14 cellular contexts compared by ENCODE assay signal in genomic region chr2:213237787-213238186, GRCh38. TPM values are rescaled to one million over a fixed set of nuclear protein-coding genes. Genes with fewer than 3 reads are reported as not detected.
DNase-seq lines count a peak whose midpoint lies in the region; ATAC-seq lines count a peak whose summit lies in the region.
"Had no signal": no experiment of that assay in that cellular context is flagged by ENCODE, and none has a peak within 500 bp of the region (broad histone marks: within the 10 kb centered on the region; RNA-seq: fewer than 3 reads in every experiment).

No MANE protein-coding gene starts in this region.

- ATAC-seq in effector memory CD8-positive, alpha-beta T cell (replicated peaks) = no peak
- no peak for ATAC-seq in HG03565 (IDR thresholded peaks at IDR 0.05; ENCODE audit: unreplicated experiment)
- ATAC-seq: esophagus mucosa, Panc1 had no signal

- H3K36me3 Mint-ChIP-seq in activated T-cell treated with anti-CD3 and anti-CD28 coated beads, Interleukin-2, amount 50 U/mL, for 24 hours (ENCODE audit: low read depth) = no peaks in the 10 kb centered on the region
- H3K36me3 Mint-ChIP-seq in effector memory CD8-positive, alpha-beta T cell (ENCODE audit: insufficient read depth) = peaks cover 7% of the 10 kb centered on the region

- H3K9me3 ChIP-seq in SJCRH30 (replicated peaks) (no peaks in the 10 kb centered on the region), thymus (ENCODE audit: control insufficient read depth) (no peaks in the 10 kb centered on the region)

- H3K36me3 ChIP-seq in SJCRH30 = no peaks in the 10 kb centered on the region
- no peaks in the 10 kb centered on the region for H3K36me3 ChIP-seq in thymus (ENCODE audit: control insufficient read depth, insufficient read depth)

- peaks cover 20% of the 10 kb centered on the region for H3K27me3 Mint-ChIP-seq in activated T-cell treated with anti-CD3 and anti-CD28 coated beads, Interleukin-2, amount 50 U/mL, for 24 hours
- H3K27me3 Mint-ChIP-seq in effector memory CD8-positive, alpha-beta T cell = peaks cover 0 to 28% of the 10 kb centered on the region in 2 donors

- H3K27ac Mint-ChIP-seq in activated T-cell treated with anti-CD3 and anti-CD28 coated beads, Interleukin-2, amount 50 U/mL, for 24 hours = no peak overlapping the region
- H3K27ac Mint-ChIP-seq in effector memory CD8-positive, alpha-beta T cell = peak overlapping the region; percentile 59 to 91

- H3K4me1 ChIP-seq in SJCRH30 (peaks cover 27% of the 10 kb centered on the region), thymus (ENCODE audit: control insufficient read depth, insufficient read depth, low read length) (peaks cover 4% of the 10 kb centered on the region)

- no peaks in the 10 kb centered on the region for H3K9me3 Mint-ChIP-seq in activated T-cell treated with anti-CD3 and anti-CD28 coated beads, Interleukin-2, amount 50 U/mL, for 24 hours
- no peaks in the 10 kb centered on the region for H3K9me3 Mint-ChIP-seq in effector memory CD8-positive, alpha-beta T cell

- DNase-seq in activated T-cell treated with anti-CD3 and anti-CD28 coated beads, Interleukin-2, amount 50 U/mL, for 24 hours = no peak
- DNase-seq in activated T-cell treated with anti-CD3 and anti-CD28 coated beads for 4 hours (no peak), SJCRH30 (no peak), NCI-H446 (lab: John Stamatoyannopoulos, UW) (no peak), NOMO-1 treated with dmso at 0.1 percent for 144 hours (lab: John Stamatoyannopoulos, UW; ENCODE audit: unreplicated experiment) (no peak)
- no peak for DNase-seq in effector memory CD8-positive, alpha-beta T cell
- DNase-seq: activated naive CD4-positive, alpha-beta T cell treated with Interleukin-2 at 50 U/mL for 16 hours; COR-L47; NCI-H1092 treated with DMSO at 0.1 percent for 48 hours; NCI-H226 had no signal

- peaks cover 39% of the 10 kb centered on the region for H3K4me1 Mint-ChIP-seq in activated T-cell treated with anti-CD3 and anti-CD28 coated beads, Interleukin-2, amount 50 U/mL, for 24 hours (ENCODE audit: low read depth)
- peaks cover 13 to 51% of the 10 kb centered on the region in 2 donors for H3K4me1 Mint-ChIP-seq in effector memory CD8-positive, alpha-beta T cell (ENCODE audit: low read depth in 2 of 2)

- 56% methylated on average over 2 of the region's 2 CpGs for WGBS in thymus

- H3K4me3 Mint-ChIP-seq in activated T-cell treated with anti-CD3 and anti-CD28 coated beads, Interleukin-2, amount 50 U/mL, for 24 hours = peak overlapping the region; percentile 32
- H3K4me3 Mint-ChIP-seq in effector memory CD8-positive, alpha-beta T cell = peak overlapping the region in 1 of 2 donors; percentile 68

- H3K4me3 ChIP-seq in SJCRH30 = no peak overlapping the region
- peak overlapping the region; percentile 43 for H3K4me3 ChIP-seq in thymus (ENCODE audit: low read length)

- H3K27ac ChIP-seq in SJCRH30 (peak overlapping the region; percentile 60; the same call in 1 of the 2 replicates), thymus (ENCODE audit: low read depth) (peak overlapping the region; percentile 68)

- H3K27me3 ChIP-seq in SJCRH30 = no peaks in the 10 kb centered on the region
- no peaks in the 10 kb centered on the region for H3K27me3 ChIP-seq in thymus (ENCODE audit: control insufficient read depth, insufficient read depth)

RNA-seq across cellular contexts. Expression of gene SPAG16, which starts 46.5 kb away (rescaled TPM):
- 24.7 and 28.2 TPM in 2 replicates for total RNA-seq in SJCRH30 (2014; rRNA removed; shearing (Covaris generic))
- polyA plus RNA-seq in thymus = 32.0 TPM
